In genomic region chr12:120528861-120529525, GRCh38 we compare ENCODE assay signal across 8 cellular contexts. TPM values are rescaled to one million over a fixed set of nuclear protein-coding genes. Genes with fewer than 3 reads are reported as not detected.
DNase-seq lines count a peak whose midpoint lies in the region; ATAC-seq, FAIRE-seq and TF ChIP-seq lines count a peak whose summit lies in the region.

Gene COQ5 (minus strand): TSS chr12:120529158. CDS start chr12:120529141, 17 bp downstream.

- H3K27ac ChIP-seq in pancreas (peak within 1 kb of the TSS; percentile 79 to 87 (median 83)), thyroid gland (peak within 1 kb of the TSS; percentile 80 to 98 (median 91))

- no peak for FAIRE-seq in pancreas (lab: Jason Lieb, UNC)

- WGBS in pancreas, 2 donors = 0% methylated on average over 38 of the region's 38 CpGs
- 1% methylated on average over 31 to 38 of the region's 38 CpGs for WGBS in thyroid gland, 2 donors

- H3K27me3 ChIP-seq in pancreas (no peaks in the 10 kb centered on the region), thyroid gland (no peaks in the 10 kb centered on the region)

- intact Hi-C loops in Right ventricle myocardium inferior (cut with DNase I) = loop anchor here (2.0 to 5.0 kb wide), 3 partner anchors 52 to 158 kb away; partner anchors contain the start of genes COX6A1, MLEC and POP5
- intact Hi-C loops in pancreas (cut with DNase I) = no loop called here
- intact Hi-C loops in thyroid gland (cut with DNase I) = no loop called here

- no peaks in the 10 kb centered on the region for H3K9me3 ChIP-seq in pancreas
- H3K9me3 ChIP-seq in thyroid gland = no peaks in the 10 kb centered on the region

- TF ChIP-seq CTCF in HFF-Myc (IDR thresholded peaks at IDR 0.05; ENCODE audit: low read depth, low read length, missing control alignments) (no peak), NB4 (IDR thresholded peaks at IDR 0.05; ENCODE audit: low read depth, low read length) (no peak), pancreas (IDR thresholded peaks at IDR 0.05) (no peak), thyroid gland (IDR thresholded peaks at IDR 0.05) (peak in 2 of 6 experiments; percentile 1 to 13)

- H3K4me3 ChIP-seq in HFF-Myc (replicated peaks; ENCODE audit: low read depth, low read length) = peak within 1 kb of the TSS; percentile 93
- H3K4me3 ChIP-seq in NB4 (ENCODE audit: low read depth, low read length) = peak within 1 kb of the TSS; percentile 98
- peak within 1 kb of the TSS; percentile 53 to 71 (median 58) for H3K4me3 ChIP-seq in pancreas
- peak within 1 kb of the TSS; percentile 47 to 96 (median 63) for H3K4me3 ChIP-seq in thyroid gland (replicated peaks in 1 of 3)

- H3K4me1 ChIP-seq in pancreas = peaks cover 0 to 5% (median 4%) of the 10 kb centered on the region in 3 donors
- peaks cover 4 to 11% of the 10 kb centered on the region in 2 donors for H3K4me1 ChIP-seq in thyroid gland

- DNase-seq in GM04503 (ENCODE audit: low read depth) (peak; percentile 44), HFF-Myc (ENCODE audit: extremely low read depth, low read depth) (no peak), NB4 (ENCODE audit: low read depth) (peak; percentile 94), SW 1271 (lab: John Stamatoyannopoulos, UW) (peak; percentile 48 to 86), Right ventricle myocardium inferior (ENCODE audit: missing footprints) (peak; percentile 97), pancreas (peak; percentile 83 to 94 (median 88)), thyroid gland (peak; percentile 89 to 91)
- peak; percentile 71 for DNase-seq in activated naive CD8-positive, alpha-beta T cell treated with anti-CD3 and anti-CD28 coated beads, Interleukin-2, amount 50 U/mL, for 16 hours (ENCODE audit: low read depth, low spot score)

- TF ChIP-seq POLR2A in NB4 (IDR thresholded peaks at IDR 0.05; ENCODE audit: extremely low read depth, insufficient read length) (peak; percentile 80), thyroid gland (IDR thresholded peaks at IDR 0.05) (peak; percentile 9 to 76)

- peak; percentile 94 for ATAC-seq in Right ventricle myocardium inferior
- peak; percentile 93 to 96 (median 95) for ATAC-seq in pancreas

- H3K36me3 ChIP-seq in pancreas (no peaks in the 10 kb centered on the region), thyroid gland (no peaks in the 10 kb centered on the region)

RNA-seq across cellular contexts. Expression of gene COQ5, which starts in this region (rescaled TPM):
- total RNA-seq in Right ventricle myocardium inferior (42.9 TPM), pancreas (10 to 100 TPM in 5 of 6 donors, 1 to 10 TPM in 1; 7.2 to 16.1 (median 11.6) TPM), thyroid gland (10 to 100 TPM; 17.9 to 33.3 (median 32.8) TPM)
- 10 to 100 TPM; 17.0 to 24.3 TPM for polyA plus RNA-seq in pancreas
